Comparison of ENCODE assay signal across 22 cellular contexts in genomic region chr2:33126973-33127372, GRCh38.
DNase-seq lines count a peak whose midpoint lies in the region; ATAC-seq, FAIRE-seq and TF ChIP-seq lines count a peak whose summit lies in the region.
"Had no signal": no experiment of that assay in that cellular context is flagged by ENCODE, and none has a peak within 500 bp of the region (broad histone marks: within the 10 kb centered on the region; RNA-seq: fewer than 3 reads in every experiment).

No MANE protein-coding gene starts in this region.

- TF ChIP-seq POLR2A in body of pancreas (IDR thresholded peaks at IDR 0.05) = no peak

- peak overlapping the region; percentile 61 for H3K27ac ChIP-seq in DOHH2 (ENCODE audit: low read depth, low read length)
- peak overlapping the region; percentile 87 for H3K27ac ChIP-seq in PC-3 (ENCODE audit: low read length)
- H3K27ac ChIP-seq in body of pancreas = no peak overlapping the region
- H3K27ac ChIP-seq: psoas muscle had no signal

- no peaks in the 10 kb centered on the region for H3K9me2 ChIP-seq in DOHH2 (replicated peaks; ENCODE audit: control insufficient read depth, low read length)
- no peaks in the 10 kb centered on the region for H3K9me2 ChIP-seq in PC-3 (replicated peaks; ENCODE audit: low read length)

- H3K36me3 ChIP-seq in DOHH2 (ENCODE audit: control insufficient read depth, low read length) (peaks cover 71% of the 10 kb centered on the region), PC-3 (ENCODE audit: low read depth, low read length) (no peaks in the 10 kb centered on the region), body of pancreas (replicated peaks in 1 of 2; ENCODE audit: insufficient read depth in 1 of 2, low read depth in 2 of 2) (no peaks in the 10 kb centered on the region)

- H4K20me1 ChIP-seq in DOHH2 (ENCODE audit: control insufficient read depth, insufficient read depth, low read depth, low read length) = no peaks in the 10 kb centered on the region
- no peaks in the 10 kb centered on the region for H4K20me1 ChIP-seq in PC-3 (ENCODE audit: low read length)

- H3F3A ChIP-seq in DOHH2 (ENCODE audit: control insufficient read depth, insufficient read depth) = peaks cover 3% of the 10 kb centered on the region; the same call in 1 of the 2 replicates
- H3F3A ChIP-seq in PC-3 (ENCODE audit: low read length, unreplicated experiment) = peaks cover 3% of the 10 kb centered on the region

- ATAC-seq in PC-3 (peak; percentile 88), sciatic nerve (peak; percentile 52), body of pancreas (no peak)
- ATAC-seq: natural killer cell, psoas muscle had no signal

- peak; percentile 82 for DNase-seq in PC-3
- DNase-seq in sciatic nerve (ENCODE audit: low spot score) = no peak
- no peak for DNase-seq in GF-D8 (lab: John Stamatoyannopoulos, UW)
- no peak for DNase-seq in NCI-H226
- no peak for DNase-seq in body of pancreas
- no peak for DNase-seq in ureter (ENCODE audit: low spot score)
- DNase-seq: activated CD4-positive, alpha-beta T cell treated with anti-CD3 and anti-CD28 coated beads, Interleukin-2, amount 50 U/mL, for 48 hours; activated naive CD8-positive, alpha-beta T cell treated with anti-CD3 and anti-CD28 coated beads, Interleukin-2, amount 10 ng/mL, durations not matched to agents 7 days and 5 days; activated T-cell treated with anti-CD3 and anti-CD28 coated beads, Interleukin-2, amount 50 U/mL, for 48 hours; cerebellar nuclear complex; DMS 273 treated with DMSO at 0.1 percent for 48 hours; MM.1S; natural killer cell; NCI-H187; NCI-H510A treated with DMSO at 0.1 percent for 48 hours; OCI-M1; psoas muscle; stimulated activated CD4-positive, alpha-beta T cell treated with anti-CD3 and anti-CD28 coated beads, Interleukin-15, amount 100 ng/mL, for 24 hours had no signal

- H3K9ac ChIP-seq in PC-3 (ENCODE audit: low read length) = peak overlapping the region; percentile 45

- intact Hi-C loops in PC-3 (cut with micrococcal nuclease) (no loop called here), sciatic nerve (cut with DNase I) (no loop called here), body of pancreas (cut with DNase I) (no loop called here)

- CTCF ChIA-PET in PC-3 (lab: Charles Lee) = interaction anchor here (0.6 to 0.7 kb wide), 2 partner anchors 68 to 484 kb away, joined by 3 to 4 read pairs; no protein-coding TSS in a partner anchor

- 78 to 84% methylated on average over 3 of the region's 3 CpGs for WGBS in body of pancreas, 2 donors

- POLR2A ChIA-PET in PC-3 (lab: Charles Lee; ENCODE audit: unreplicated experiment) = no interaction called here

- H3K4me2 ChIP-seq in DOHH2 (ENCODE audit: low read length) = peak overlapping the region; percentile 56; the same call in 1 of the 2 replicates
- H3K4me2 ChIP-seq in PC-3 (ENCODE audit: low read length) = peak overlapping the region; percentile 68

- H3K4me1 ChIP-seq in DOHH2 (ENCODE audit: control insufficient read depth, low read length) (peaks cover 37% of the 10 kb centered on the region), PC-3 (ENCODE audit: insufficient read depth, low read length) (peaks cover 52% of the 10 kb centered on the region), body of pancreas (no peaks in the 10 kb centered on the region)
- H3K4me1 ChIP-seq: psoas muscle had no signal

- peak overlapping the region; percentile 56 for H2AFZ ChIP-seq in PC-3 (ENCODE audit: low read length)

- no TSS peak for BruUV-seq in PC-3 (replicated peaks; lab: Mats Ljungman, UMichigan)

- H3K79me2 ChIP-seq in DOHH2 (ENCODE audit: control insufficient read depth, low read length) (peaks cover 14% of the 10 kb centered on the region; the same call in 1 of the 2 replicates), PC-3 (ENCODE audit: low read length) (no peaks in the 10 kb centered on the region)

- FAIRE-seq in endometrium (lab: Jason Lieb, UNC) = peak; percentile 23
- FAIRE-seq: endothelial cell of umbilical vein, TTC549 had no signal

- TF ChIP-seq CTCF in DOHH2 (IDR thresholded peaks at IDR 0.05; ENCODE audit: low read depth, low read length, poor library complexity, severe bottlenecking) (no peak), PC-3 (conservative IDR thresholded peaks at IDR 0.05; ENCODE audit: low read depth, low read length) (no peak), body of pancreas (IDR thresholded peaks at IDR 0.05) (no peak)

- H3K9me3 ChIP-seq in DOHH2 (ENCODE audit: control insufficient read depth, insufficient read depth, low read length) (no peaks in the 10 kb centered on the region), PC-3 (ENCODE audit: low read length) (no peaks in the 10 kb centered on the region), body of pancreas (no peaks in the 10 kb centered on the region)
- H3K9me3 ChIP-seq: psoas muscle had no signal

- H3K27me3 ChIP-seq in DOHH2 (ENCODE audit: control insufficient read depth, low read length) (no peaks in the 10 kb centered on the region), PC-3 (ENCODE audit: low read length) (no peaks in the 10 kb centered on the region), body of pancreas (no peaks in the 10 kb centered on the region)

- H3K4me3 ChIP-seq in DOHH2 (ENCODE audit: low read length) = no peak overlapping the region
- H3K4me3 ChIP-seq in PC-3 (ENCODE audit: low read length) = peak overlapping the region; percentile 22; the same call in 1 of the 2 replicates
- H3K4me3 ChIP-seq in body of pancreas = no peak overlapping the region
- H3K4me3 ChIP-seq: psoas muscle had no signal

Comparison
In these comparisons a context has a peak if more than half of its experiments do, and no peak if none do; other contexts are left out.
1. H3K27ac ChIP-seq: peak in DOHH2 (single experiment) and PC-3 (single experiment); none in body of pancreas (0 of 4).